In genomic region chr2:169776483-169776802, GRCh38 we compare ENCODE assay signal across 22 cellular contexts. TPM values are rescaled to one million over a fixed set of nuclear protein-coding genes. Genes with fewer than 3 reads are reported as not detected.
DNase-seq lines count a peak whose midpoint lies in the region; TF ChIP-seq lines count a peak whose summit lies in the region.
"Had no signal": no experiment of that assay in that cellular context is flagged by ENCODE, and none has a peak within 500 bp of the region (broad histone marks: within the 10 kb centered on the region; RNA-seq: fewer than 3 reads in every experiment).

No MANE protein-coding gene starts in this region.

- no peaks in the 10 kb centered on the region for H3K79me2 ChIP-seq in smooth muscle cell (ENCODE audit: low read depth)

- DNase-seq in DMS 273 (lab: John Stamatoyannopoulos, UW; ENCODE audit: unreplicated experiment): peak; percentile 14
- no peak for DNase-seq in DMS 273 treated with DMSO at 0.1 percent for 48 hours (lab: John Stamatoyannopoulos, UW)
- peak; percentile 77 for DNase-seq in astrocyte of the spinal cord (ENCODE audit: low read depth, low spot score)
- DNase-seq in kidney glomerular epithelial cell (lab: John Stamatoyannopoulos, UW): peak; percentile 83
- no peak for DNase-seq in smooth muscle cell (lab: John Stamatoyannopoulos, UW; ENCODE audit: unreplicated experiment)
- no peak for DNase-seq in adrenal gland
- DNase-seq in DMS114 treated with DMSO at 0.1 percent for 48 hours (lab: John Stamatoyannopoulos, UW; ENCODE audit: unreplicated experiment): no peak
- no peak for DNase-seq in GDM1 (lab: John Stamatoyannopoulos, UW)
- DNase-seq: activated CD4-positive, CD25-positive, alpha-beta regulatory T cell treated with anti-CD3 and anti-CD28 coated beads, Interleukin-2, amount 50 U/mL, for 72 hours; activated naive CD8-positive, alpha-beta T cell treated with anti-CD3 and anti-CD28 coated beads, Interleukin-2, amount 50 U/mL, for 24 hours; BE2C; effector CD8-positive, alpha-beta T cell; H9; heart left ventricle; immature natural killer cell; natural killer cell; NCI-H2171; NCI-H526 treated with DMSO at 0.1 percent for 48 hours; psoas muscle had no signal

- no peak for TF ChIP-seq POLR2A in adrenal gland (IDR thresholded peaks at IDR 0.05)

- H3K4me1 ChIP-seq in smooth muscle cell (ENCODE audit: low read depth) (no peaks in the 10 kb centered on the region), adrenal gland (replicated peaks in 1 of 2) (no peaks in the 10 kb centered on the region)
- H3K4me1 ChIP-seq: BE2C, heart left ventricle, psoas muscle had no signal

- no peak overlapping the region for H3K4me2 ChIP-seq in smooth muscle cell

- no peaks in the 10 kb centered on the region for H3F3A ChIP-seq in smooth muscle cell (ENCODE audit: low read depth)

- H3K36me3 ChIP-seq in smooth muscle cell (ENCODE audit: low read depth): no peaks in the 10 kb centered on the region
- no peaks in the 10 kb centered on the region for H3K36me3 ChIP-seq in adrenal gland (replicated peaks in 1 of 2)
- H3K36me3 ChIP-seq: BE2C, heart left ventricle, SJSA1, thoracic aorta had no signal

- H3K9me3 ChIP-seq in smooth muscle cell (replicated peaks; ENCODE audit: low read depth) (no peaks in the 10 kb centered on the region), adrenal gland (replicated peaks in 1 of 3) (no peaks in the 10 kb centered on the region)
- H3K9me3 ChIP-seq: BE2C, heart left ventricle, psoas muscle, SJSA1, thoracic aorta had no signal

- no peak overlapping the region for H3K27ac ChIP-seq in smooth muscle cell (ENCODE audit: low read depth)
- H3K27ac ChIP-seq in adrenal gland: no peak overlapping the region
- H3K27ac ChIP-seq: 22Rv1, psoas muscle, SJSA1, thoracic aorta had no signal

- no peak overlapping the region for H3K4me3 ChIP-seq in astrocyte of the spinal cord (ENCODE audit: low read depth, low read length)
- H3K4me3 ChIP-seq in smooth muscle cell: no peak overlapping the region
- no peak overlapping the region for H3K4me3 ChIP-seq in adrenal gland
- H3K4me3 ChIP-seq: heart left ventricle, psoas muscle, SJSA1, thoracic aorta had no signal

- no peak overlapping the region for H3K9ac ChIP-seq in smooth muscle cell (ENCODE audit: low read depth)

- no peaks in the 10 kb centered on the region for H4K20me1 ChIP-seq in smooth muscle cell (ENCODE audit: low read depth)

- intact Hi-C loops in adrenal gland (cut with DNase I): no loop called here

- no peak for TF ChIP-seq CTCF in astrocyte of the spinal cord (IDR thresholded peaks at IDR 0.05; ENCODE audit: low read depth, low read length)
- TF ChIP-seq CTCF in smooth muscle cell (IDR thresholded peaks at IDR 0.05; ENCODE audit: borderline replicate concordance, insufficient read depth, poor library complexity, severe bottlenecking): no peak
- TF ChIP-seq CTCF in adrenal gland (IDR thresholded peaks at IDR 0.05): no peak

- 59% methylated on average over 1 of the region's 1 CpG for WGBS in smooth muscle cell (ENCODE audit: low lambda C conversion rate)
- WGBS in adrenal gland, 4 donors: 47 to 72% (median 56%) methylated on average over 1 of the region's 1 CpG

- peak overlapping the region; percentile 62 for H2AFZ ChIP-seq in smooth muscle cell (ENCODE audit: low read depth)

- no peaks in the 10 kb centered on the region for H3K27me3 ChIP-seq in smooth muscle cell (ENCODE audit: low read depth)
- H3K27me3 ChIP-seq in adrenal gland: no peaks in the 10 kb centered on the region
- H3K27me3 ChIP-seq: BE2C, heart left ventricle, SJSA1 had no signal

- in situ Hi-C loops in astrocyte of the spinal cord (cut with HindIII; ENCODE audit: low sequenced_read_pairs): no loop called here

RNA-seq across cellular contexts. Expression of gene SSB, which starts 22.2 kb away (rescaled TPM):
- total RNA-seq in smooth muscle cell (95.8 and 99.1 TPM in 2 replicates), adrenal gland (10 to 100 TPM; 30.1 to 82.9 (median 70.6) TPM)
- polyA plus RNA-seq in smooth muscle cell (91.5 and 132 TPM in 2 replicates), adrenal gland (100 to 1,000 TPM in 1 of 3 donors, 10 to 100 TPM in 2; 66.1 to 210 (median 72.6) TPM)

RNA-seq across cellular contexts. Expression of gene KLHL23, which starts 42.8 kb away (rescaled TPM):
- total RNA-seq in smooth muscle cell (1.1 and 2.9 TPM in 2 replicates), adrenal gland (1 to 10 TPM in 6 of 8 donors, under 1 TPM in 2; 0.61 to 4.0 (median 2.1) TPM)
- polyA plus RNA-seq in smooth muscle cell (1.2 and 2.3 TPM in 2 replicates), adrenal gland (1 to 10 TPM; 1.5 to 2.5 (median 1.9) TPM)

RNA-seq across cellular contexts. Expression of gene METTL5, which starts 48.3 kb away (rescaled TPM):
- total RNA-seq in smooth muscle cell (72.5 and 84.0 TPM in 2 replicates), adrenal gland (10 to 100 TPM; 18.2 to 60.5 (median 43.1) TPM)
- polyA plus RNA-seq in smooth muscle cell (79.8 and 80.5 TPM in 2 replicates), adrenal gland (10 to 100 TPM; 52.8 to 89.1 (median 63.9) TPM)

RNA-seq across cellular contexts. Expression of gene UBR3, which starts 50.8 kb away (rescaled TPM):
- total RNA-seq in smooth muscle cell (28.5 and 35.1 TPM in 2 replicates), adrenal gland (10 to 100 TPM; 33.9 to 85.7 (median 62.8) TPM)
- polyA plus RNA-seq in smooth muscle cell (7.0 and 7.6 TPM in 2 replicates), adrenal gland (10 to 100 TPM; 25.5 to 78.0 (median 26.3) TPM)

Comparison
In these comparisons a context has a peak if more than half of its experiments do, and no peak if none do; other contexts are left out.
1. DNase-seq: peak in DMS 273 (single experiment), astrocyte of the spinal cord (single experiment) and kidney glomerular epithelial cell (single experiment); none in DMS 273 treated with DMSO at 0.1 percent for 48 hours (single experiment), smooth muscle cell (single experiment), adrenal gland (0 of 7), DMS114 treated with DMSO at 0.1 percent for 48 hours (single experiment) and GDM1 (single experiment).